Comparison of ENCODE assay signal across 9 cellular contexts in genomic region chr4:105895609-105896460, GRCh38. TPM values are rescaled to one million over a fixed set of nuclear protein-coding genes. Genes with fewer than 3 reads are reported as not detected.
DNase-seq lines count a peak whose midpoint lies in the region; ATAC-seq and TF ChIP-seq lines count a peak whose summit lies in the region.
"Had no signal": no experiment of that assay in that cellular context is flagged by ENCODE, and none has a peak within 500 bp of the region (broad histone marks: within the 10 kb centered on the region; RNA-seq: fewer than 3 reads in every experiment).

No MANE protein-coding gene starts in this region.

- ATAC-seq in HG03045 (IDR thresholded peaks at IDR 0.05; ENCODE audit: unreplicated experiment): peak; percentile 57
- ATAC-seq in T-cell (replicated peaks in 1 of 4): no peak
- no peak for ATAC-seq in naive thymus-derived CD8-positive, alpha-beta T cell

- H2AFZ ChIP-seq in parathyroid adenoma: peak overlapping the region; percentile 50

- no peaks in the 10 kb centered on the region for H3K9me3 Mint-ChIP-seq in T-cell
- peaks cover 0 to 3% (median 0%) of the 10 kb centered on the region in 9 donors for H3K9me3 Mint-ChIP-seq in naive thymus-derived CD8-positive, alpha-beta T cell
- H3K9me3 Mint-ChIP-seq: activated naive CD4-positive, alpha-beta T cell treated with anti-CD3 and anti-CD28 coated beads, Interleukin-2, amount 50 U/mL, for 72 hours had no signal

- H3K4me1 ChIP-seq in SJCRH30 (peaks cover 9% of the 10 kb centered on the region; the same call in 1 of the 2 replicates), parathyroid adenoma (no peaks in the 10 kb centered on the region)

- no peak overlapping the region for H3K9ac ChIP-seq in parathyroid adenoma

- H3K27ac Mint-ChIP-seq in T-cell: no peak overlapping the region
- H3K27ac Mint-ChIP-seq in naive thymus-derived CD8-positive, alpha-beta T cell: no peak overlapping the region
- H3K27ac Mint-ChIP-seq: activated naive CD4-positive, alpha-beta T cell treated with anti-CD3 and anti-CD28 coated beads, Interleukin-2, amount 50 U/mL, for 72 hours had no signal

- peaks cover under 1% of the 10 kb centered on the region; the same call in 1 of the 2 replicates for H3K36me3 ChIP-seq in SJCRH30
- H3K36me3 ChIP-seq in parathyroid adenoma (ENCODE audit: control insufficient read depth, insufficient read depth, low read length): no peaks in the 10 kb centered on the region

- H3K36me3 Mint-ChIP-seq in T-cell: no peaks in the 10 kb centered on the region
- peaks cover 0 to 13% (median 0%) of the 10 kb centered on the region in 3 donors for H3K36me3 Mint-ChIP-seq in naive thymus-derived CD8-positive, alpha-beta T cell

- TF ChIP-seq CTCF in parathyroid adenoma (IDR thresholded peaks at IDR 0.05): no peak

- H3K9me3 ChIP-seq in SJCRH30 (replicated peaks) (no peaks in the 10 kb centered on the region), parathyroid adenoma (ENCODE audit: control insufficient read depth, low read length) (no peaks in the 10 kb centered on the region)

- peaks cover 60 to 66% of the 10 kb centered on the region in 2 donors for H3K27me3 Mint-ChIP-seq in T-cell
- peaks cover 51 to 85% (median 64%) of the 10 kb centered on the region in 5 donors for H3K27me3 Mint-ChIP-seq in naive thymus-derived CD8-positive, alpha-beta T cell

- peak overlapping the region; percentile 25 for H3K4me2 ChIP-seq in parathyroid adenoma (ENCODE audit: low read length)

- CTCF ChIA-PET in T-cell (lab: Charles Lee): no interaction called here

- POLR2A ChIA-PET in T-cell (lab: Charles Lee): no interaction called here
- POLR2A ChIA-PET in naive thymus-derived CD8-positive, alpha-beta T cell (lab: Charles Lee): no interaction called here

- peak overlapping the region in 1 of 3 donors; percentile 13 for H3K4me3 Mint-ChIP-seq in T-cell
- H3K4me3 Mint-ChIP-seq in naive thymus-derived CD8-positive, alpha-beta T cell: peak overlapping the region in 2 of 10 donors; percentile 41 to 55

- H3K4me3 ChIP-seq in SJCRH30 (peak overlapping the region; percentile 75), parathyroid adenoma (ENCODE audit: low read depth, low read length) (peak overlapping the region; percentile 15)

- no peaks in the 10 kb centered on the region for H3K79me2 ChIP-seq in parathyroid adenoma

- H3K27ac ChIP-seq in SJCRH30: peak overlapping the region; percentile 81
- no peak overlapping the region for H3K27ac ChIP-seq in parathyroid adenoma

- H3K27me3 ChIP-seq in SJCRH30 (no peaks in the 10 kb centered on the region), parathyroid adenoma (ENCODE audit: control insufficient read depth, insufficient read depth, low read length) (no peaks in the 10 kb centered on the region)

- DNase-seq in stimulated activated CD4-positive, alpha-beta T cell treated with anti-CD3 and anti-CD28 coated beads, Interleukin-15, amount 100 ng/mL, for 24 hours: peak; percentile 32
- no peak for DNase-seq in stimulated activated CD4-positive, alpha-beta T cell treated with anti-CD3 and anti-CD28 coated beads, Interleukin-4, amount 100 ng/mL, for 24 hours
- DNase-seq in SJCRH30: peak; percentile 48 to 60
- peak; percentile 17 for DNase-seq in germinal center (ENCODE audit: low spot score)
- no peak for DNase-seq in T-cell
- no peak for DNase-seq in naive thymus-derived CD8-positive, alpha-beta T cell

- peaks cover 6 to 13% (median 7%) of the 10 kb centered on the region in 3 donors for H3K4me1 Mint-ChIP-seq in T-cell
- peaks cover 0 to 9% (median 3%) of the 10 kb centered on the region in 4 donors for H3K4me1 Mint-ChIP-seq in naive thymus-derived CD8-positive, alpha-beta T cell

RNA-seq across cellular contexts. Expression of gene NPNT, which starts 0.6 kb away (rescaled TPM):
- total RNA-seq in SJCRH30 (2014; rRNA removed; shearing (Covaris generic)): 64.4 and 71.8 TPM in 2 replicates
- total RNA-seq in T-cell: under 1 TPM in 3 of 5 donors, not detected in 2; 0.32 to 0.88 (median 0.33) TPM
- not detected for total RNA-seq in naive thymus-derived CD8-positive, alpha-beta T cell
- not detected for polyA plus RNA-seq in naive thymus-derived CD8-positive, alpha-beta T cell

Comparison
In these comparisons a context has a peak if more than half of its experiments do, and no peak if none do; other contexts are left out.
1. DNase-seq: peak in stimulated activated CD4-positive, alpha-beta T cell treated with anti-CD3 and anti-CD28 coated beads, Interleukin-15, amount 100 ng/mL, for 24 hours (single experiment), SJCRH30 (2 of 2) and germinal center (single experiment); none in stimulated activated CD4-positive, alpha-beta T cell treated with anti-CD3 and anti-CD28 coated beads, Interleukin-4, amount 100 ng/mL, for 24 hours (single experiment), T-cell (0 of 34) and naive thymus-derived CD8-positive, alpha-beta T cell (0 of 10).
2. RNA of gene NPNT, which starts 0.6 kb away (total RNA-seq): 64.4 to 71.8 TPM in SJCRH30; 0.32 to 0.88 TPM in T-cell and not detected in naive thymus-derived CD8-positive, alpha-beta T cell; every median in the first group is over 10 times any median in the second.